In the genomic region with DNA sequence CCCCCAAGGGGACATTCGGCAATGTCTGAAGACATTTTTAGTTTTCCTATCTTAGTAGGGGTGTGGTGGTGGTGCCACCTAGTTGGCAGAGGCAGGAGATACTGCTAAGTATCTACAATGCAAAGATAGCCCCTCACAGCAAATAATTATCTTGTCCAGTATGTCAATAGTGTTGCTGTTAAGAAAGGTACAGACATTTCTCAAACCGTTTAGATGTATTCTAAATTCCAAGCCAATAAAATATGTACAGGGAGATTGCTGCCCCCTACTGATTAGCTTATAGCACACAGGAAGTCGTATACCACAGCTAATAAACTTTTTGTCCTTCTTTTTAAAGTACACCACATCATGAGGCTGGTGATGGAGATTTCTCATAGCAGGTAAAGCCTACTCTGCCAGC, we compare ENCODE assay signal across 8 cellular contexts.
A peak's percentile ranks its signal among the peaks of the same experiment; 100 is the strongest.
DNase-seq lines count a peak whose midpoint lies in the region; ATAC-seq, FAIRE-seq and TF ChIP-seq lines count a peak whose summit lies in the region.

No MANE protein-coding gene starts in this region.

- H3K4me3 ChIP-seq in small intestine (ENCODE audit: low read depth in 1 of 2, low read length in 2 of 2) = no peak overlapping the region

- H3K9me3 ChIP-seq in small intestine (ENCODE audit: control insufficient read depth, low read depth) = no peaks in the 10 kb centered on the region

- ATAC-seq in GM21360 (IDR thresholded peaks at IDR 0.05; ENCODE audit: unreplicated experiment) (peak; percentile 70), HG03565 (IDR thresholded peaks at IDR 0.05; ENCODE audit: unreplicated experiment) (peak; percentile 46), WTC11 (peak; percentile 73)

- no peaks in the 10 kb centered on the region for H3K9me3 Mint-ChIP-seq in Calu3 (ENCODE audit: low read depth, unreplicated experiment)
- no peaks in the 10 kb centered on the region for H3K9me3 Mint-ChIP-seq in WTC11

- CTCF ChIA-PET in Calu3 (lab: Charles Lee) = interaction anchor here (0.6 to 1.5 kb wide), 3 partner anchors 199 to 464 kb away, joined by 3 to 4 read pairs (median 3); no protein-coding TSS in a partner anchor
- CTCF ChIA-PET in WTC11 (lab: Charles Lee) = interaction anchor here (0.6 to 1.3 kb wide), 2 partner anchors 93 to 204 kb away, joined by 4 to 5 read pairs; no protein-coding TSS in a partner anchor

- no peak overlapping the region for H3K4me3 Mint-ChIP-seq in Calu3 (ENCODE audit: low read depth, unreplicated experiment)
- no peak overlapping the region for H3K4me3 Mint-ChIP-seq in WTC11

- intact Hi-C loops in Calu3 (cut with micrococcal nuclease; ENCODE audit: unreplicated experiment) = loop anchor here (1.0 to 5.0 kb wide), 3 partner anchors 76 to 257 kb away; no protein-coding TSS in a partner anchor

- H3K27ac ChIP-seq in small intestine (ENCODE audit: low read depth in 1 of 2, low read length in 1 of 2) = no peak overlapping the region

- no peaks in the 10 kb centered on the region for H3K4me1 ChIP-seq in small intestine (ENCODE audit: control insufficient read depth in 2 of 2, insufficient read depth in 1 of 2, low read depth in 1 of 2, low read length in 1 of 2)

- H3K36me3 Mint-ChIP-seq in Calu3 (ENCODE audit: insufficient read depth, unreplicated experiment) (no peaks in the 10 kb centered on the region), WTC11 (no peaks in the 10 kb centered on the region)

- POLR2A ChIA-PET in WTC11 (lab: Charles Lee) = no interaction called here

- no peaks in the 10 kb centered on the region for H3K36me3 ChIP-seq in small intestine (ENCODE audit: control insufficient read depth in 2 of 2, insufficient read depth in 2 of 2, low read length in 2 of 2)

- no peaks in the 10 kb centered on the region for H3K4me1 Mint-ChIP-seq in Calu3 (ENCODE audit: low read depth, unreplicated experiment)
- no peaks in the 10 kb centered on the region for H3K4me1 Mint-ChIP-seq in WTC11

- no peak overlapping the region for H3K27ac Mint-ChIP-seq in Calu3 (ENCODE audit: unreplicated experiment)
- H3K27ac Mint-ChIP-seq in WTC11 = no peak overlapping the region

- H3K27me3 ChIP-seq in small intestine (ENCODE audit: control insufficient read depth in 2 of 2, insufficient read depth in 2 of 2, low read length in 2 of 2) = no peaks in the 10 kb centered on the region

- no TSS peak for BruUV-seq in Calu3 (replicated peaks; lab: Mats Ljungman, UMichigan)

- TF ChIP-seq CTCF in Calu3 (IDR thresholded peaks at IDR 0.05; ENCODE audit: unreplicated experiment) (peak; percentile 32), WTC11 (IDR thresholded peaks at IDR 0.05) (no peak)

- WGBS in small intestine, 3 donors = 28 to 29% (median 29%) methylated on average over 3 of the region's 3 CpGs

- DNase-seq in Calu3 (no peak), WTC11 (ENCODE audit: low spot score) (no peak), small intestine (peak; percentile 5), mucosa of gallbladder (ENCODE audit: low spot score) (no peak), cortex of kidney (lab: John Stamatoyannopoulos, UW) (no peak)
- no peak for DNase-seq in activated CD4-positive, alpha-beta T cell treated with anti-CD3 and anti-CD28 coated beads, Interleukin-2, amount 50 U/mL, for 1 hour

- H3K27me3 Mint-ChIP-seq in Calu3 (ENCODE audit: unreplicated experiment) (no peaks in the 10 kb centered on the region), WTC11 (ENCODE audit: low read depth) (no peaks in the 10 kb centered on the region)

- FAIRE-seq in small intestine (lab: Jason Lieb, UNC) = no peak

TF ChIP-seq in WTC11, 78 proteins besides CTCF, POLR2A, EP300 and RAD21:
- TF ChIP-seq ZNF425 (CRISPR knock-in tag; conservative IDR thresholded peaks at IDR 0.05) = no peak
TF ChIP-seq in WTC11: peak in this region for 0.
